Comparison of ENCODE assay signal across 8 cellular contexts in the genomic region with DNA sequence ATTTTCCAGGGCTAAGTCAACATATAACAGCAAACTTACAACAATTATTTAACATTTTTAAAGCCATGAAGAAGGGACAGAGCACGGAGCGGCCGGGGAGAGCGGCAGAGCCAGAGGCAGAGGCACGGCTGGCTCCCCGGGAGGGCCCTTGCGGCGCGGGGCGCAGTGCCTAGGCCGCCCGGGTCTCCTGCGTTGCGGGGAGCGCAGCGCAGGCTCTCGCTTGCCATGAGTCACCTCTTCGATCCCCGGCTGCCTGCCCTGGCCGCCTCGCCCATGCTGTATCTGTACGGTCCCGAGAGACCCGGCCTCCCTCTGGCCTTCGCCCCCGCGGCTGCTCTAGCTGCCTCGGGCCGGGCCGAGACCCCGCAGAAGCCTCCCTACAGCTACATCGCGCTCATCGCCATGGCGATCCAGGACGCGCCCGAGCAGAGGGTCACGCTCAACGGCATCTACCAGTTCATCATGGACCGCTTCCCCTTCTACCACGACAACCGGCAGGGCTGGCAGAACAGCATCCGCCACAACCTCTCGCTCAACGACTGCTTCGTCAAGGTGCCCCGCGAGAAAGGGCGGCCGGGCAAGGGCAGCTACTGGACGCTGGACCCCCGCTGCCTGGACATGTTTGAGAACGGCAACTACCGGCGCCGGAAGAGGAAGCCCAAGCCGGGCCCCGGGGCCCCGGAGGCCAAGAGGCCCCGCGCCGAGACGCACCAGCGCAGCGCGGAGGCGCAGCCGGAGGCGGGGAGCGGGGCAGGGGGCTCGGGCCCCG. TPM values are rescaled to one million over a fixed set of nuclear protein-coding genes. Genes with fewer than 3 reads are reported as not detected.
A peak's percentile ranks its signal among the peaks of the same experiment; 100 is the strongest.
DNase-seq lines count a peak whose midpoint lies in the region; ATAC-seq and TF ChIP-seq lines count a peak whose summit lies in the region.

A gene (plus strand): TSS at position 51 of the 769 bp plus-strand sequence. CDS start 175 bp downstream, at position 226.

- CTCF ChIA-PET in WTC11 (lab: Charles Lee) = interaction anchor here (1.0 to 2.0 kb wide), 2 partner anchors 256 to 295 kb away, joined by 3 to 8 read pairs; no protein-coding TSS in a partner anchor

- no peak within 1 kb of the TSS for H3K27ac Mint-ChIP-seq in WTC11

- intact Hi-C loops in heart left ventricle (cut with DNase I) = loop anchor here (5.0 to 10.0 kb wide), 11 partner anchors 76 to 484 kb away; no protein-coding TSS in a partner anchor
- intact Hi-C loops in thyroid gland (cut with DNase I) = no loop called here
- intact Hi-C loops in body of pancreas (cut with DNase I) = no loop called here

- peak within 1 kb of the TSS; percentile 69 for H3K4me2 ChIP-seq in trophoblast cell (ENCODE audit: low read length)

- H3K79me2 ChIP-seq in trophoblast cell (ENCODE audit: control insufficient read depth, insufficient read depth, low read length, poor library complexity) = peaks cover 2% of the 10 kb centered on the region

- no peak within 1 kb of the TSS for H3K18ac ChIP-seq in trophoblast cell (ENCODE audit: low read length)

- peak within 1 kb of the TSS; percentile 6 for H2AFZ ChIP-seq in trophoblast cell (ENCODE audit: insufficient read depth, low read length, poor library complexity)

- peak within 1 kb of the TSS; percentile 24 to 86 (median 68) for H3K27ac ChIP-seq in heart left ventricle
- H3K27ac ChIP-seq in trophoblast cell (ENCODE audit: low read depth, low read length) = no peak within 1 kb of the TSS
- H3K27ac ChIP-seq in thyroid gland = peak within 1 kb of the TSS in 1 of 3 donors; percentile 36
- H3K27ac ChIP-seq in body of pancreas = no peak within 1 kb of the TSS

- peak within 1 kb of the TSS in 11 of 12 donors; percentile 9 to 62 (median 33) for H3K4me3 ChIP-seq in heart left ventricle
- H3K4me3 ChIP-seq in trophoblast cell (ENCODE audit: low read depth, low read length) = no peak within 1 kb of the TSS
- H3K4me3 ChIP-seq in thyroid gland (replicated peaks in 1 of 3) = no peak within 1 kb of the TSS
- H3K4me3 ChIP-seq in body of pancreas = no peak within 1 kb of the TSS

- TF ChIP-seq CTCF in WTC11 (IDR thresholded peaks at IDR 0.05) = no peak
- no peak for TF ChIP-seq CTCF in heart left ventricle (IDR thresholded peaks at IDR 0.05)
- TF ChIP-seq CTCF in thyroid gland (IDR thresholded peaks at IDR 0.05) = no peak
- TF ChIP-seq CTCF in body of pancreas (IDR thresholded peaks at IDR 0.05) = no peak

- no peak within 1 kb of the TSS for H2BK5ac ChIP-seq in trophoblast cell (ENCODE audit: low read depth, low read length, poor library complexity)

- no peak within 1 kb of the TSS for H4K91ac ChIP-seq in trophoblast cell (ENCODE audit: low read depth, low read length)

- H3K4me1 ChIP-seq in heart left ventricle (peaks cover 0 to 36% (median 11%) of the 10 kb centered on the region in 12 donors), trophoblast cell (ENCODE audit: control insufficient read depth in 1 of 2, insufficient read depth in 2 of 2, low read length in 2 of 2) (peaks cover 13 to 21% of the 10 kb centered on the region in 2 experiments), thyroid gland (peaks cover 0 to 4% of the 10 kb centered on the region in 2 donors), body of pancreas (peaks cover 24% of the 10 kb centered on the region)

- DNase-seq in Daoy (ENCODE audit: low read depth) = peak; percentile 79
- peak; percentile 36 for DNase-seq in WTC11 (ENCODE audit: low spot score)
- peak in 3 of 5 donors; percentile 71 to 80 (median 73) for DNase-seq in heart left ventricle
- DNase-seq in trophoblast cell = no peak
- DNase-seq in thyroid gland = no peak
- no peak for DNase-seq in superior temporal gyrus (ENCODE audit: extremely low spot score)
- DNase-seq in SKM-1 (lab: John Stamatoyannopoulos, UW; ENCODE audit: unreplicated experiment) = no peak
- DNase-seq in body of pancreas = no peak

- TF ChIP-seq POLR2A in heart left ventricle (IDR thresholded peaks at IDR 0.05) (no peak), thyroid gland (IDR thresholded peaks at IDR 0.05) (no peak), body of pancreas (IDR thresholded peaks at IDR 0.05) (no peak)

- H3K4me1 Mint-ChIP-seq in WTC11 = peaks cover 43% of the 10 kb centered on the region

- no peak within 1 kb of the TSS for H2AK5ac ChIP-seq in trophoblast cell (ENCODE audit: low read length)

- H3K23ac ChIP-seq in trophoblast cell (ENCODE audit: low read length) = no peak within 1 kb of the TSS

- H3K9me3 ChIP-seq in heart left ventricle (no peaks in the 10 kb centered on the region), trophoblast cell (ENCODE audit: insufficient read depth, low read depth, low read length) (peaks cover 5% of the 10 kb centered on the region), thyroid gland (no peaks in the 10 kb centered on the region), body of pancreas (no peaks in the 10 kb centered on the region)

- H3K9me3 Mint-ChIP-seq in WTC11 = no peaks in the 10 kb centered on the region

- no peak within 1 kb of the TSS for H3K4ac ChIP-seq in trophoblast cell (ENCODE audit: low read depth, low read length)

- H3K27me3 Mint-ChIP-seq in WTC11 (ENCODE audit: low read depth) = peaks cover 94% of the 10 kb centered on the region

- peak within 1 kb of the TSS; percentile 89 for H3K4me3 Mint-ChIP-seq in WTC11

- no peak within 1 kb of the TSS for H2BK120ac ChIP-seq in trophoblast cell (ENCODE audit: insufficient read depth, low read length, poor library complexity)

- H3K14ac ChIP-seq in trophoblast cell (ENCODE audit: low read length) = no peak within 1 kb of the TSS

- POLR2A ChIA-PET in WTC11 (lab: Charles Lee) = no interaction called here

- no peak within 1 kb of the TSS for H4K12ac ChIP-seq in trophoblast cell (ENCODE audit: low read depth, low read length)

- H3K36me3 ChIP-seq in heart left ventricle = no peaks in the 10 kb centered on the region
- no peaks in the 10 kb centered on the region for H3K36me3 ChIP-seq in trophoblast cell (ENCODE audit: control insufficient read depth in 1 of 2, insufficient read depth in 2 of 2, low read length in 2 of 2)
- no peaks in the 10 kb centered on the region for H3K36me3 ChIP-seq in thyroid gland
- no peaks in the 10 kb centered on the region for H3K36me3 ChIP-seq in body of pancreas (replicated peaks in 1 of 2; ENCODE audit: insufficient read depth in 1 of 2, low read depth in 2 of 2)

- no peak within 1 kb of the TSS for H3K9ac ChIP-seq in trophoblast cell (ENCODE audit: low read length)

- ATAC-seq in WTC11 = peak; percentile 4
- peak in 3 of 4 donors; percentile 8 to 56 (median 24) for ATAC-seq in heart left ventricle
- ATAC-seq in body of pancreas = no peak

- H3K27me3 ChIP-seq in heart left ventricle (peaks cover 21 to 76% (median 48%) of the 10 kb centered on the region in 9 donors), trophoblast cell (ENCODE audit: insufficient read depth, low read length) (peaks cover 52% of the 10 kb centered on the region), thyroid gland (peaks cover 3% of the 10 kb centered on the region), body of pancreas (peaks cover 0 to 32% of the 10 kb centered on the region in 2 donors)

- no peaks in the 10 kb centered on the region for H3K36me3 Mint-ChIP-seq in WTC11

- 9 to 39% (median 14%) methylated on average over 25 to 73 of the region's 73 CpGs for WGBS in heart left ventricle, 4 donors
- WGBS in trophoblast cell (ENCODE audit: extremely low coverage, insufficient coverage, insufficient read length) = no CpG with 5 or more reads among the region's 73 CpGs
- 8 to 25% methylated on average over 28 to 29 of the region's 73 CpGs for WGBS in thyroid gland, 2 donors
- 5 to 9% methylated on average over 20 to 73 of the region's 73 CpGs for WGBS in body of pancreas, 2 donors

- H4K8ac ChIP-seq in trophoblast cell (ENCODE audit: low read depth, low read length) = no peak within 1 kb of the TSS

- no peak within 1 kb of the TSS for H2BK12ac ChIP-seq in trophoblast cell (ENCODE audit: low read length)

- peaks cover 8% of the 10 kb centered on the region for H3K79me1 ChIP-seq in trophoblast cell (ENCODE audit: low read length)

TF ChIP-seq in WTC11, 78 proteins besides CTCF, POLR2A, EP300 and RAD21 (continues in another document):
- TF ChIP-seq, protein P1, sequence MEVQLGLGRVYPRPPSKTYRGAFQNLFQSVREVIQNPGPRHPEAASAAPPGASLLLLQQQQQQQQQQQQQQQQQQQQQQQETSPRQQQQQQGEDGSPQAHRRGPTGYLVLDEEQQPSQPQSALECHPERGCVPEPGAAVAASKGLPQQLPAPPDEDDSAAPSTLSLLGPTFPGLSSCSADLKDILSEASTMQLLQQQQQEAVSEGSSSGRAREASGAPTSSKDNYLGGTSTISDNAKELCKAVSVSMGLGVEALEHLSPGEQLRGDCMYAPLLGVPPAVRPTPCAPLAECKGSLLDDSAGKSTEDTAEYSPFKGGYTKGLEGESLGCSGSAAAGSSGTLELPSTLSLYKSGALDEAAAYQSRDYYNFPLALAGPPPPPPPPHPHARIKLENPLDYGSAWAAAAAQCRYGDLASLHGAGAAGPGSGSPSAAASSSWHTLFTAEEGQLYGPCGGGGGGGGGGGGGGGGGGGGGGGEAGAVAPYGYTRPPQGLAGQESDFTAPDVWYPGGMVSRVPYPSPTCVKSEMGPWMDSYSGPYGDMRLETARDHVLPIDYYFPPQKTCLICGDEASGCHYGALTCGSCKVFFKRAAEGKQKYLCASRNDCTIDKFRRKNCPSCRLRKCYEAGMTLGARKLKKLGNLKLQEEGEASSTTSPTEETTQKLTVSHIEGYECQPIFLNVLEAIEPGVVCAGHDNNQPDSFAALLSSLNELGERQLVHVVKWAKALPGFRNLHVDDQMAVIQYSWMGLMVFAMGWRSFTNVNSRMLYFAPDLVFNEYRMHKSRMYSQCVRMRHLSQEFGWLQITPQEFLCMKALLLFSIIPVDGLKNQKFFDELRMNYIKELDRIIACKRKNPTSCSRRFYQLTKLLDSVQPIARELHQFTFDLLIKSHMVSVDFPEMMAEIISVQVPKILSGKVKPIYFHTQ (CRISPR knock-in tag; IDR thresholded peaks at IDR 0.05) = no peak
- TF ChIP-seq ZNF396 (CRISPR knock-in tag; IDR thresholded peaks at IDR 0.05; ENCODE audit: borderline replicate concordance) = no peak
- TF ChIP-seq GABPB1 (CRISPR knock-in tag; IDR thresholded peaks at IDR 0.05) = no peak
- TF ChIP-seq NR2C2 (CRISPR knock-in tag; IDR thresholded peaks at IDR 0.05) = no peak
- TF ChIP-seq KAT7 (CRISPR knock-in tag; IDR thresholded peaks at IDR 0.05; ENCODE audit: borderline replicate concordance) = 0 out of 2 replicates have a peak, but pooled peaks have one; percentile 31
- TF ChIP-seq MXD4 (CRISPR knock-in tag; IDR thresholded peaks at IDR 0.05; ENCODE audit: borderline replicate concordance) = no peak

RNA-seq across cellular contexts. Expression of the gene that starts here (rescaled TPM):
- total RNA-seq in Daoy (2014; rRNA removed; shearing (Covaris generic)) = 4.9 and 5.0 TPM in 2 replicates
- total RNA-seq in WTC11 (2021) (0.23 to 0.34 TPM (median 0.33 TPM) in 3 replicates), heart left ventricle (1 to 10 TPM in 3 of 9 donors, under 1 TPM in 6; 0.44 to 1.4 (median 0.72) TPM), thyroid gland (1 to 10 TPM in 2 of 4 donors, under 1 TPM in 2; 0.45 to 1.9 (median 1.1) TPM), body of pancreas (under 1 TPM in 1 of 2 donors, not detected in 1; 0.52 TPM)
- under 1 TPM; 0.57 to 0.69 TPM for polyA plus RNA-seq in heart left ventricle
- polyA plus RNA-seq in trophoblast cell (2013) = 0.62 and 0.64 TPM in 2 replicates

Comparison
In these comparisons a context has a peak if more than half of its experiments do, and no peak if none do; other contexts are left out.
1. Peak in DNase-seq and ATAC-seq in WTC11; RNA of the gene not detected or under 1 TPM.
2. DNase-seq: peak in Daoy (single experiment) and heart left ventricle (3 of 5); none in trophoblast cell (0 of 2), thyroid gland (0 of 2), superior temporal gyrus (single experiment), SKM-1 (single experiment) and body of pancreas (0 of 4).
3. H3K27ac ChIP-seq: peak in heart left ventricle (12 of 12); none in trophoblast cell (single experiment) and body of pancreas (0 of 4).
4. H3K4me3 ChIP-seq: peak in heart left ventricle (11 of 12); none in trophoblast cell (single experiment), thyroid gland (0 of 3) and body of pancreas (0 of 2).
5. intact Hi-C loops: an anchor here in heart left ventricle (5.0 to 10.0 kb wide); none called in thyroid gland and body of pancreas.